In genomic region chr16:24626251-24626650, GRCh38 we compare ENCODE assay signal across 21 cellular contexts.
DNase-seq lines count a peak whose midpoint lies in the region; ATAC-seq, FAIRE-seq and TF ChIP-seq lines count a peak whose summit lies in the region.
"Had no signal": no experiment of that assay in that cellular context is flagged by ENCODE, and none has a peak within 500 bp of the region (broad histone marks: within the 10 kb centered on the region; RNA-seq: fewer than 3 reads in every experiment).

No MANE protein-coding gene starts in this region.

- TF ChIP-seq CTCF in bronchial epithelial cell (IDR thresholded peaks at IDR 0.05; ENCODE audit: insufficient read depth, low read length, severe bottlenecking) = no peak
- TF ChIP-seq CTCF in uterus (IDR thresholded peaks at IDR 0.05) = no peak

- FAIRE-seq in bronchial epithelial cell (lab: Jason Lieb, UNC) = no peak

- no peak for TF ChIP-seq POLR2A in uterus (IDR thresholded peaks at IDR 0.05)

- H3K4me1 ChIP-seq in uterus = no peaks in the 10 kb centered on the region

- H3K36me3 ChIP-seq in bronchial epithelial cell (ENCODE audit: control insufficient read depth, insufficient read depth, low read length) = no peaks in the 10 kb centered on the region
- H3K36me3 ChIP-seq in uterus = no peaks in the 10 kb centered on the region
- H3K36me3 ChIP-seq: ovary had no signal

- no peaks in the 10 kb centered on the region for H3K9me3 ChIP-seq in uterus
- H3K9me3 ChIP-seq: ovary had no signal

- intact Hi-C loops in uterus (cut with DNase I; ENCODE audit: low total_unique reads) = no loop called here

- H3K27ac ChIP-seq in uterus = no peak overlapping the region
- H3K27ac ChIP-seq: ovary had no signal

- H3K27me3 ChIP-seq in bronchial epithelial cell (ENCODE audit: control insufficient read depth, insufficient read depth, low read length) (no peaks in the 10 kb centered on the region), uterus (no peaks in the 10 kb centered on the region)
- H3K27me3 ChIP-seq: dorsolateral prefrontal cortex, ovary had no signal

- H3K4me3 ChIP-seq in bronchial epithelial cell (ENCODE audit: low read depth, low read length) (no peak overlapping the region), uterus (no peak overlapping the region)
- H3K4me3 ChIP-seq: dorsolateral prefrontal cortex, ovary had no signal

- DNase-seq in EH (ENCODE audit: low read depth) = peak; percentile 21
- peak; percentile 62 for DNase-seq in NCI-H226
- DNase-seq in bronchial epithelial cell (ENCODE audit: low read depth) = peak; percentile 42
- DNase-seq in hepatic stellate cell (ENCODE audit: low spot score) = peak; percentile 23
- no peak for DNase-seq in uterus
- DNase-seq in MV-4-11 (lab: John Stamatoyannopoulos, UW) = no peak
- DNase-seq: activated CD4-positive, alpha-beta T cell treated with anti-CD3 and anti-CD28 coated beads, Interleukin-2, amount 10 ng/mL, durations not matched to agents 24 days and 14 days; activated naive CD8-positive, alpha-beta T cell treated with anti-CD3 and anti-CD28 coated beads, Interleukin-2, amount 50 U/mL, for 24 hours; CD8-positive, alpha-beta memory T cell; DMS79 treated with DMSO at 0.1 percent for 48 hours; dorsolateral prefrontal cortex; naive thymus-derived CD4-positive, alpha-beta T cell; NCI-H146; NCI-H526; ovary; right cardiac atrium; substantia nigra; T-helper 1 cell had no signal

- ATAC-seq in activated CD4-positive, CD25-positive, alpha-beta regulatory T cell treated with anti-CD3 and anti-CD28 coated beads, Interleukin-2, amount 50 U/mL, for 24 hours = no peak
- ATAC-seq in GM19452 (IDR thresholded peaks at IDR 0.05; ENCODE audit: unreplicated experiment) = no peak
- ATAC-seq: activated naive CD8-positive, alpha-beta T cell treated with anti-CD3 and anti-CD28 coated beads, Interleukin-2, amount 50 U/mL, for 24 hours; HCT116; naive thymus-derived CD4-positive, alpha-beta T cell; right cardiac atrium had no signal

Comparison
In these comparisons a context has a peak if more than half of its experiments do, and no peak if none do; other contexts are left out.
1. DNase-seq: peak in EH (single experiment), NCI-H226 (single experiment), bronchial epithelial cell (single experiment) and hepatic stellate cell (single experiment); none in uterus (0 of 2) and MV-4-11 (single experiment).